19 cellular contexts compared by ENCODE assay signal in the genomic region with DNA sequence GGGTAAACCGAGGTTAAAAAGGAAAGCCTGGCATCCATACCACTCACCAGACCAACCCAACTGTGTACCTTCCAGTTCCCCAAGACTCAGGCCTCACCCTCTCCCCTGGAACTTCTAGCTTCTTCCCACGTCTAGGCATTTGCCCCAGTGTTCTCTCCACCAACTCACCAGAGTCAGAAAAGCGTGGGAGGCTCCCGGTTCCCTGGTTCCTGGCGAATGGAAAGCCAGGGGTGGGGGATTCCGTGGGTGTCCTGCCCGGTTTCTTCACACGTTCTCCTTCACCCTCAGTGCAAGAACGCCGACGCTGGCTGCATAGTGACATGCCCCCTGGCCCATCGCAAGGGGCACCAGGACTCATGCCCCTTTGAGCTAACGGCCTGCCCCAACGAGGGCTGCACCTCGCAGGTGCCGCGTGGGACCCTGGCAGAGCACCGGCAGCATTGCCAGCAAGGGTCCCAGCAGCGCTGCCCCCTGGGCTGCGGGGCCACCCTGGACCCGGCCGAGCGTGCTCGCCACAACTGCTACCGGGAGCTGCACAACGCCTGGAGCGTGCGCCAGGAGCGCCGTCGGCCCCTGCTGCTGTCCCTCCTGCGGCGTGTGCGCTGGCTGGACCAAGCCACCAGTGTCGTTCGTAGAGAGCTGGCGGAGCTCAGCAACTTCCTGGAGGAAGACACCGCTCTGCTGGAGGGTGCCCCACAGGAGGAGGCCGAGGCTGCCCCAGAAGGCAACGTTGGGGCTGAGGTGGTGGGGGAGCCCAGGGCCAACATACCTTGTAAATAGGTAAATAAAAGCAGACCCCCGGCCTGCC. TPM values are rescaled to one million over a fixed set of nuclear protein-coding genes. Genes with fewer than 3 reads are reported as not detected.
DNase-seq lines count a peak whose midpoint lies in the region; ATAC-seq, FAIRE-seq and TF ChIP-seq lines count a peak whose summit lies in the region.
"Had no signal": no experiment of that assay in that cellular context is flagged by ENCODE, and none has a peak within 500 bp of the region (broad histone marks: within the 10 kb centered on the region; RNA-seq: fewer than 3 reads in every experiment).

No MANE protein-coding gene starts in this region.

- intact Hi-C loops in K562 (cut with micrococcal nuclease) = no loop called here

- peaks cover 3% of the 10 kb centered on the region for H3K9me1 ChIP-seq in K562 (ENCODE audit: control insufficient read depth, insufficient read depth, low read length)

- peaks cover 43% of the 10 kb centered on the region for H3K79me2 ChIP-seq in GM23338 (replicated peaks; ENCODE audit: insufficient read depth)
- H3K79me2 ChIP-seq in K562 (ENCODE audit: control insufficient read depth, insufficient read depth, low read length) = peaks cover 61% of the 10 kb centered on the region
- H3K79me2 ChIP-seq in osteoblast (ENCODE audit: insufficient read depth, low read length) = peaks cover 52% of the 10 kb centered on the region

- no TSS peak for BruUV-seq in K562 (replicated peaks; lab: Mats Ljungman, UMichigan)

- H3K27ac Mint-ChIP-seq in GM23338 = no peak overlapping the region

- no peak overlapping the region for H3K27ac ChIP-seq in GM23338 (ENCODE audit: low read depth)
- no peak overlapping the region for H3K27ac ChIP-seq in K562 (ENCODE audit: extremely low read depth, low read depth, low read length)
- H3K27ac ChIP-seq in osteoblast (ENCODE audit: low read depth, low read length) = no peak overlapping the region
- no peak overlapping the region for H3K27ac ChIP-seq in brain microvascular endothelial cell
- H3K27ac ChIP-seq: BLaER1 treated with 17β-estradiol and CSF1 and Interleukin-3, amounts not matched to agents 10 nM and 100 nM; Peyer's patch had no signal

- POLR2A ChIA-PET in K562 (lab: Yijun Ruan, JAX) = interaction anchor here (0.6 to 1.3 kb wide), 4 partner anchors 8 to 209 kb away, joined by 3 to 5 read pairs (median 4); a partner anchor contains a TSS

- TF ChIP-seq POLR2A in K562 (conservative IDR thresholded peaks at IDR 0.05) = no peak

- H3K27me3 Mint-ChIP-seq in GM23338 (ENCODE audit: insufficient read depth, low read depth, poor library complexity) = peaks cover 33% of the 10 kb centered on the region

- peaks cover 9% of the 10 kb centered on the region for H3F3A ChIP-seq in GM23338 (replicated peaks; ENCODE audit: low read depth)

- peaks cover 23% of the 10 kb centered on the region; the same call in 1 of the 2 replicates for H3K4me1 ChIP-seq in GM23338 (ENCODE audit: insufficient read depth)
- H3K4me1 ChIP-seq in K562 (replicated peaks in 1 of 2; ENCODE audit: control insufficient read depth in 2 of 2, insufficient read depth in 2 of 2, low read length in 2 of 2) = peaks cover 7 to 52% of the 10 kb centered on the region in 2 experiments; a peak in 4 of 5 replicates
- peaks cover 24% of the 10 kb centered on the region for H3K4me1 ChIP-seq in osteoblast (ENCODE audit: insufficient read depth, low read length)

- in situ Hi-C loops in K562 (cut with MboI) = no loop called here
- in situ Hi-C loops in brain microvascular endothelial cell (cut with HindIII; ENCODE audit: low pct_ligation_motif_present, low sequenced_read_pairs) = no loop called here

- DNase-seq in GM23338 (ENCODE audit: low spot score) = peak; percentile 23
- no peak for DNase-seq in K562 (ENCODE audit: extremely low read depth in 1 of 4, low spot score in 3 of 4)
- peak; percentile 64 for DNase-seq in osteoblast (ENCODE audit: insufficient read length, low spot score, missing footprints)
- no peak for DNase-seq in brain microvascular endothelial cell
- no peak for DNase-seq in stimulated activated CD4-positive, alpha-beta T cell treated with anti-CD3 and anti-CD28 coated beads, Interleukin-1b, Interleukin-23, amount 100 ng/mL, for 48 hours
- DNase-seq: GOT3; KBM-7; NCI-H1105 treated with DMSO at 0.1 percent for 48 hours; NCI-H1694; NCI-H748 treated with DMSO at 0.1 percent for 48 hours; NK-92 treated with Interleukin-12 subunit alpha and Interleukin-12 subunit beta, amount 100 ng/mL, for 24 hours; Peyer's patch had no signal

- CTCF ChIA-PET in K562 (lab: Yijun Ruan, JAX; ENCODE audit: low intra/inter-chr PET ratio) = no interaction called here

- H3K4me3 ChIP-seq in GM23338 (no peak overlapping the region), K562 (no peak overlapping the region), osteoblast (ENCODE audit: insufficient read depth, low read length) (no peak overlapping the region), brain microvascular endothelial cell (ENCODE audit: low read depth, low read length) (no peak overlapping the region)
- H3K4me3 ChIP-seq: BLaER1 treated with 17β-estradiol and CSF1 and Interleukin-3, amounts not matched to agents 10 nM and 100 nM; Peyer's patch had no signal

- H3K9me3 ChIP-seq in K562 (replicated peaks; ENCODE audit: control insufficient read depth, insufficient read depth, low read depth, low read length) = no peaks in the 10 kb centered on the region
- no peaks in the 10 kb centered on the region for H3K9me3 ChIP-seq in osteoblast (ENCODE audit: low read depth, low read length)
- H3K9me3 ChIP-seq: BLaER1 treated with 17β-estradiol and CSF1 and Interleukin-3, amounts not matched to agents 10 nM and 100 nM; Peyer's patch had no signal

- H3K9me2 ChIP-seq in GM23338 (ENCODE audit: insufficient read depth) = no peaks in the 10 kb centered on the region

- H2AFZ ChIP-seq in GM23338 (no peak overlapping the region), K562 (ENCODE audit: low read depth, low read length) (no peak overlapping the region), osteoblast (ENCODE audit: low read length) (no peak overlapping the region)

- H3K36me3 ChIP-seq in GM23338 (ENCODE audit: insufficient read depth) (peaks cover 9% of the 10 kb centered on the region), K562 (ENCODE audit: control insufficient read depth, insufficient read depth, low read length) (peaks cover 9% of the 10 kb centered on the region), osteoblast (ENCODE audit: insufficient read depth, low read length) (peaks cover 8% of the 10 kb centered on the region), brain microvascular endothelial cell (replicated peaks) (peaks cover 9% of the 10 kb centered on the region)
- H3K36me3 ChIP-seq: Peyer's patch had no signal

- H3K4me3 Mint-ChIP-seq in GM23338 = no peak overlapping the region; the same call in 2 of the 3 replicates

- peak overlapping the region in 1 of 2 experiments; percentile 38; a peak in 1 of 4 replicates for H3K9ac ChIP-seq in K562 (ENCODE audit: insufficient read depth in 1 of 2, low read depth in 2 of 2, low read length in 2 of 2)

- no peak overlapping the region for H3K4me2 ChIP-seq in GM23338
- H3K4me2 ChIP-seq in K562 (ENCODE audit: insufficient read depth, low read length) = no peak overlapping the region
- no peak overlapping the region for H3K4me2 ChIP-seq in osteoblast (ENCODE audit: insufficient read depth, low read length)
- H3K4me2 ChIP-seq: BLaER1 treated with 17β-estradiol and CSF1 and Interleukin-3, amounts not matched to agents 10 nM and 100 nM had no signal

- 82% methylated on average over 30 of the region's 41 CpGs for WGBS in K562 (ENCODE audit: insufficient coverage, low coverage, missing lambda C conversion rate)

- TF ChIP-seq EP300 in K562 (IDR thresholded peaks at IDR 0.05; ENCODE audit: low read length) = no peak

- peaks cover 9% of the 10 kb centered on the region; the same call in 2 of the 3 replicates for H3K9me3 Mint-ChIP-seq in GM23338

- FAIRE-seq in K562 (lab: Jason Lieb, UNC) = no peak
- FAIRE-seq: D721Med, GM12892, GM18507 had no signal

- peaks cover 18% of the 10 kb centered on the region for H3K36me3 Mint-ChIP-seq in GM23338 (ENCODE audit: low read depth)

- ATAC-seq in GM23338 (no peak), K562 (no peak)
- ATAC-seq: Right ventricle myocardium inferior had no signal

- no peak for TF ChIP-seq CTCF in GM23338 (conservative IDR thresholded peaks at IDR 0.05; ENCODE audit: low read depth in 2 of 2)
- TF ChIP-seq CTCF in K562 (IDR thresholded peaks at IDR 0.05 in 2 of 3, conservative IDR thresholded peaks at IDR 0.05 in 1 of 3; ENCODE audit: insufficient read depth in 2 of 3, low read depth in 1 of 3, low read length in 3 of 3) = no peak
- no peak for TF ChIP-seq CTCF in osteoblast (IDR thresholded peaks at IDR 0.05; ENCODE audit: extremely low read depth, low read depth, low read length)
- TF ChIP-seq CTCF in brain microvascular endothelial cell (IDR thresholded peaks at IDR 0.05; ENCODE audit: low read depth, low read length, missing control alignments) = no peak

- H3K27me3 ChIP-seq in GM23338 (ENCODE audit: insufficient read depth) (no peaks in the 10 kb centered on the region), K562 (ENCODE audit: control insufficient read depth in 2 of 2, insufficient read depth in 2 of 2, low read length in 2 of 2) (no peaks in the 10 kb centered on the region), osteoblast (ENCODE audit: insufficient read depth, low read length) (no peaks in the 10 kb centered on the region), brain microvascular endothelial cell (replicated peaks) (no peaks in the 10 kb centered on the region)
- H3K27me3 ChIP-seq: BLaER1 treated with 17β-estradiol and CSF1 and Interleukin-3, amounts not matched to agents 10 nM and 100 nM; Peyer's patch had no signal

- peaks cover 17% of the 10 kb centered on the region for H3K4me1 Mint-ChIP-seq in GM23338

- peaks cover 10% of the 10 kb centered on the region for H4K20me1 ChIP-seq in GM23338 (replicated peaks; ENCODE audit: insufficient read depth)
- H4K20me1 ChIP-seq in K562 (replicated peaks; ENCODE audit: control insufficient read depth, insufficient read depth, low read length) = peaks cover 8% of the 10 kb centered on the region
- peaks cover 9% of the 10 kb centered on the region for H4K20me1 ChIP-seq in osteoblast (ENCODE audit: insufficient read depth, low read length)

- no peak for TF ChIP-seq RAD21 in K562 (CRISPR knock-in tag; conservative IDR thresholded peaks at IDR 0.05 in 1 of 2, IDR thresholded peaks at IDR 0.05 in 1 of 2)

RNA-seq across cellular contexts. Expression of a gene that starts 1.7 kb away (rescaled TPM):
- total RNA-seq in GM23338 (2014; rRNA removed; shearing (Covaris generic)) = not detected in 2 replicates
- not detected in 2 replicates for polyA plus RNA-seq in GM23338 (2016; fragmentation: Nextera tagmentation; extraction: Ambion mirVana)
- total RNA-seq in K562 (2011; cell fraction: chromatin; rRNA removed; ENCODE audit: low replicate concordance) = 0.44 TPM in 1 of 2 replicates, not detected in the other
- total RNA-seq in K562 (2011; cell fraction: nucleolus; rRNA removed) = 0.79 TPM in 1 of 2 replicates, not detected in the other
- not detected in 2 replicates for total RNA-seq in K562 (2011; cell fraction: nucleoplasm; rRNA removed)
- total RNA-seq in K562 (2014; rRNA removed) = not detected in 2 replicates
- total RNA-seq in K562 (2014; rRNA removed; fragmentation: Illumina TruSeq; extraction: Trizol) = not detected in 2 replicates
- not detected in 2 replicates for total RNA-seq in K562 (2015; rRNA removed; fragmentation: Illumina TruSeq; extraction: Trizol)
- not detected in 2 replicates for total RNA-seq in K562 (2021)
- polyA plus RNA-seq in K562 (2011; rRNA removed) = not detected in 2 replicates
- polyA plus RNA-seq in K562 (2011; cell fraction: cytosol; rRNA removed) = 0.10 and 0.13 TPM in 2 replicates
- polyA plus RNA-seq in K562 (2011; cell fraction: nucleus; rRNA removed) = 0.21 TPM in 1 of 2 replicates, not detected in the other
- not detected in 2 replicates for polyA plus RNA-seq in K562 (2012)
- polyA plus RNA-seq in K562 (2014; fragmentation: Illumina TruSeq; extraction: Trizol) = not detected in 2 replicates
- not detected for polyA plus RNA-seq in K562 (2014; fragmentation: Nextera tagmentation; extraction: Ambion mirVana)
- not detected in 2 replicates for polyA plus RNA-seq in K562 (2014; rRNA removed)
- not detected in 2 replicates for polyA minus RNA-seq in K562 (2011; rRNA and poly(A)+ RNA removed)
- polyA minus RNA-seq in K562 (2011; cell fraction: cytosol; rRNA and poly(A)+ RNA removed) = not detected in 2 replicates
- polyA minus RNA-seq in K562 (2011; cell fraction: nucleus; rRNA and poly(A)+ RNA removed) = not detected in 2 replicates
- total RNA-seq in osteoblast = 0.36 TPM in 1 of 2 replicates, not detected in the other
- total RNA-seq: NCI-H460, Peyer's patch, Right ventricle myocardium inferior, SK-MEL-5 had no signal

RNA-seq across cellular contexts. Expression of a gene that starts 3.5 kb away (rescaled TPM):
- total RNA-seq in GM23338 (2014; rRNA removed; shearing (Covaris generic)) = 122 and 157 TPM in 2 replicates
- polyA plus RNA-seq in GM23338 (2016; fragmentation: Nextera tagmentation; extraction: Ambion mirVana) (67.0 and 68.8 TPM in 2 replicates), K562 (2011; rRNA removed) (21.1 and 53.1 TPM in 2 replicates), K562 (2014; fragmentation: Illumina TruSeq; extraction: Trizol) (47.3 and 78.3 TPM in 2 replicates), K562 (2014; fragmentation: Nextera tagmentation; extraction: Ambion mirVana) (1 to 10 TPM in 1 of 2 experiments, under 1 TPM in 1; 0.97 to 7.2 TPM), K562 (2014; rRNA removed) (56.5 and 80.8 TPM in 2 replicates)
- total RNA-seq in K562 (2011; cell fraction: chromatin; rRNA removed; ENCODE audit: low replicate concordance) = 18.2 and 103 TPM in 2 replicates
- 94.2 and 142 TPM in 2 replicates for total RNA-seq in K562 (2011; cell fraction: nucleolus; rRNA removed)
- total RNA-seq in K562 (2011; cell fraction: nucleoplasm; rRNA removed) = 30.2 and 40.8 TPM in 2 replicates
- total RNA-seq in K562 (2014; rRNA removed) (115 and 117 TPM in 2 replicates), K562 (2014; rRNA removed; fragmentation: Illumina TruSeq; extraction: Trizol) (2.6 and 8.0 TPM in 2 replicates), K562 (2015; rRNA removed; fragmentation: Illumina TruSeq; extraction: Trizol) (24.5 and 28.3 TPM in 2 replicates), K562 (2021) (106 and 108 TPM in 2 replicates), osteoblast (22.4 and 26.1 TPM in 2 replicates)
- 43.4 and 116 TPM in 2 replicates for polyA plus RNA-seq in K562 (2011; cell fraction: cytosol; rRNA removed)
- polyA plus RNA-seq in K562 (2011; cell fraction: nucleus; rRNA removed) = 109 and 185 TPM in 2 replicates
- 65.0 and 71.4 TPM in 2 replicates for polyA plus RNA-seq in K562 (2012)
- polyA minus RNA-seq in K562 (2011; rRNA and poly(A)+ RNA removed) = 24.5 and 41.6 TPM in 2 replicates
- 108 and 113 TPM in 2 replicates for polyA minus RNA-seq in K562 (2011; cell fraction: cytosol; rRNA and poly(A)+ RNA removed)
- 42.1 and 44.9 TPM in 2 replicates for polyA minus RNA-seq in K562 (2011; cell fraction: nucleus; rRNA and poly(A)+ RNA removed)

RNA-seq across cellular contexts. Expression of a gene that starts 3.7 kb away (rescaled TPM):
- total RNA-seq in GM23338 (2014; rRNA removed; shearing (Covaris generic)) = 3,232 and 3,786 TPM in 2 replicates
- polyA plus RNA-seq in GM23338 (2016; fragmentation: Nextera tagmentation; extraction: Ambion mirVana) (3,992 and 4,335 TPM in 2 replicates), K562 (2011; rRNA removed) (4,170 and 6,521 TPM in 2 replicates), K562 (2014; fragmentation: Illumina TruSeq; extraction: Trizol) (3,709 and 6,295 TPM in 2 replicates), K562 (2014; fragmentation: Nextera tagmentation; extraction: Ambion mirVana) (1,000 to 10,000 TPM in 1 of 2 experiments, 100 to 1,000 TPM in 1; 834 to 1,305 TPM), K562 (2014; rRNA removed) (4,774 and 5,288 TPM in 2 replicates)
- total RNA-seq in K562 (2011; cell fraction: chromatin; rRNA removed; ENCODE audit: low replicate concordance) = 390 and 1,103 TPM in 2 replicates
- 1,659 and 1,855 TPM in 2 replicates for total RNA-seq in K562 (2011; cell fraction: nucleolus; rRNA removed)
- total RNA-seq in K562 (2011; cell fraction: nucleoplasm; rRNA removed) = 1,433 and 3,279 TPM in 2 replicates
- total RNA-seq in K562 (2014; rRNA removed) (4,179 and 5,605 TPM in 2 replicates), K562 (2014; rRNA removed; fragmentation: Illumina TruSeq; extraction: Trizol) (1,866 and 2,148 TPM in 2 replicates), K562 (2015; rRNA removed; fragmentation: Illumina TruSeq; extraction: Trizol) (3,793 and 3,917 TPM in 2 replicates), K562 (2021) (4,794 and 4,832 TPM in 2 replicates), osteoblast (1,815 and 2,359 TPM in 2 replicates)
- polyA plus RNA-seq in K562 (2011; cell fraction: cytosol; rRNA removed) = 12,880 and 20,303 TPM in 2 replicates
- 3,908 and 4,185 TPM in 2 replicates for polyA plus RNA-seq in K562 (2011; cell fraction: nucleus; rRNA removed)
- polyA plus RNA-seq in K562 (2012) = 4,897 and 8,104 TPM in 2 replicates
- 2,028 and 2,480 TPM in 2 replicates for polyA minus RNA-seq in K562 (2011; rRNA and poly(A)+ RNA removed)
- polyA minus RNA-seq in K562 (2011; cell fraction: cytosol; rRNA and poly(A)+ RNA removed) = 3,586 and 4,552 TPM in 2 replicates
- 605 and 1,049 TPM in 2 replicates for polyA minus RNA-seq in K562 (2011; cell fraction: nucleus; rRNA and poly(A)+ RNA removed)

RNA-seq across cellular contexts. Expression of a gene that starts 9.0 kb away (rescaled TPM):
- 244 and 280 TPM in 2 replicates for total RNA-seq in GM23338 (2014; rRNA removed; shearing (Covaris generic))
- polyA plus RNA-seq in GM23338 (2016; fragmentation: Nextera tagmentation; extraction: Ambion mirVana) = 495 and 527 TPM in 2 replicates
- 23.1 and 36.2 TPM in 2 replicates for total RNA-seq in K562 (2011; cell fraction: chromatin; rRNA removed; ENCODE audit: low replicate concordance)
- 30.7 and 34.7 TPM in 2 replicates for total RNA-seq in K562 (2011; cell fraction: nucleolus; rRNA removed)
- 29.8 and 36.9 TPM in 2 replicates for total RNA-seq in K562 (2011; cell fraction: nucleoplasm; rRNA removed)
- total RNA-seq in K562 (2014; rRNA removed) = 527 and 595 TPM in 2 replicates
- 134 and 149 TPM in 2 replicates for total RNA-seq in K562 (2014; rRNA removed; fragmentation: Illumina TruSeq; extraction: Trizol)
- total RNA-seq in K562 (2015; rRNA removed; fragmentation: Illumina TruSeq; extraction: Trizol) = 228 and 241 TPM in 2 replicates
- 239 and 265 TPM in 2 replicates for total RNA-seq in K562 (2021)
- polyA plus RNA-seq in K562 (2011; rRNA removed) = 69.3 and 98.6 TPM in 2 replicates
- 131 and 284 TPM in 2 replicates for polyA plus RNA-seq in K562 (2011; cell fraction: cytosol; rRNA removed)
- polyA plus RNA-seq in K562 (2011; cell fraction: nucleus; rRNA removed) = 120 and 169 TPM in 2 replicates
- polyA plus RNA-seq in K562 (2012) = 158 and 278 TPM in 2 replicates
- 161 and 217 TPM in 2 replicates for polyA plus RNA-seq in K562 (2014; fragmentation: Illumina TruSeq; extraction: Trizol)
- polyA plus RNA-seq in K562 (2014; fragmentation: Nextera tagmentation; extraction: Ambion mirVana) = 100 to 1,000 TPM in 1 of 2 experiments, 10 to 100 TPM in 1; 81.5 to 101 TPM
- polyA plus RNA-seq in K562 (2014; rRNA removed) = 294 and 372 TPM in 2 replicates
- polyA minus RNA-seq in K562 (2011; rRNA and poly(A)+ RNA removed) = 104 and 114 TPM in 2 replicates
- polyA minus RNA-seq in K562 (2011; cell fraction: cytosol; rRNA and poly(A)+ RNA removed) = 172 and 191 TPM in 2 replicates
- polyA minus RNA-seq in K562 (2011; cell fraction: nucleus; rRNA and poly(A)+ RNA removed) = 14.4 and 25.9 TPM in 2 replicates
- total RNA-seq in osteoblast = 82.8 and 109 TPM in 2 replicates

RNA-seq across cellular contexts. Expression of a gene that starts 12.9 kb away (rescaled TPM):
- 1.2 and 2.0 TPM in 2 replicates for total RNA-seq in GM23338 (2014; rRNA removed; shearing (Covaris generic))
- polyA plus RNA-seq in GM23338 (2016; fragmentation: Nextera tagmentation; extraction: Ambion mirVana) (2.0 and 2.6 TPM in 2 replicates), K562 (2011; rRNA removed) (not detected in 2 replicates), K562 (2014; fragmentation: Illumina TruSeq; extraction: Trizol) (not detected in 2 replicates), K562 (2014; fragmentation: Nextera tagmentation; extraction: Ambion mirVana) (not detected), K562 (2014; rRNA removed) (not detected in 2 replicates)
- 0.67 TPM in 1 of 2 replicates, not detected in the other for total RNA-seq in K562 (2011; cell fraction: chromatin; rRNA removed; ENCODE audit: low replicate concordance)
- 0.66 TPM in 1 of 2 replicates, not detected in the other for total RNA-seq in K562 (2011; cell fraction: nucleolus; rRNA removed)
- total RNA-seq in K562 (2011; cell fraction: nucleoplasm; rRNA removed) = not detected in 2 replicates
- total RNA-seq in K562 (2014; rRNA removed) (not detected in 2 replicates), K562 (2014; rRNA removed; fragmentation: Illumina TruSeq; extraction: Trizol) (not detected in 2 replicates), K562 (2015; rRNA removed; fragmentation: Illumina TruSeq; extraction: Trizol) (not detected in 2 replicates), K562 (2021) (not detected in 2 replicates), osteoblast (under 0.01 and 0.29 TPM in 2 replicates)
- not detected in 2 replicates for polyA plus RNA-seq in K562 (2011; cell fraction: cytosol; rRNA removed)
- 0.62 and 0.75 TPM in 2 replicates for polyA plus RNA-seq in K562 (2011; cell fraction: nucleus; rRNA removed)
- not detected in 2 replicates for polyA plus RNA-seq in K562 (2012)
- polyA minus RNA-seq in K562 (2011; rRNA and poly(A)+ RNA removed) = not detected in 2 replicates
- not detected in 2 replicates for polyA minus RNA-seq in K562 (2011; cell fraction: cytosol; rRNA and poly(A)+ RNA removed)
- 0.33 TPM in 1 of 2 replicates, not detected in the other for polyA minus RNA-seq in K562 (2011; cell fraction: nucleus; rRNA and poly(A)+ RNA removed)
- total RNA-seq: SK-MEL-5 had no signal

Comparison
In these comparisons a context has a peak if more than half of its experiments do, and no peak if none do; other contexts are left out.
1. DNase-seq: peak in GM23338 (single experiment) and osteoblast (single experiment); none in K562 (0 of 4), brain microvascular endothelial cell (single experiment) and stimulated activated CD4-positive, alpha-beta T cell treated with anti-CD3 and anti-CD28 coated beads, Interleukin-1b, Interleukin-23, amount 100 ng/mL, for 48 hours (single experiment).